In genomic region chr6:52640916-52641315, GRCh38 we compare ENCODE assay signal across 15 cellular contexts. TPM values are rescaled to one million over a fixed set of nuclear protein-coding genes. Genes with fewer than 3 reads are reported as not detected.
DNase-seq lines count a peak whose midpoint lies in the region; ATAC-seq and TF ChIP-seq lines count a peak whose summit lies in the region.
"Had no signal": no experiment of that assay in that cellular context is flagged by ENCODE, and none has a peak within 500 bp of the region (broad histone marks: within the 10 kb centered on the region; RNA-seq: fewer than 3 reads in every experiment).

No MANE protein-coding gene starts in this region.

- H3K79me2 ChIP-seq in Loucy (ENCODE audit: insufficient read depth, low read length) = no peaks in the 10 kb centered on the region

- H3K9me2 ChIP-seq in Loucy (replicated peaks; ENCODE audit: low read depth, low read length) = no peaks in the 10 kb centered on the region

- H4K20me1 ChIP-seq in Loucy (ENCODE audit: insufficient read depth, low read length, poor library complexity, severe bottlenecking) = no peaks in the 10 kb centered on the region

- peaks cover 38% of the 10 kb centered on the region for H3K4me1 Mint-ChIP-seq in nephron

- no peak overlapping the region for H3K9ac ChIP-seq in Loucy (ENCODE audit: low read depth, low read length, poor library complexity, severe bottlenecking)
- H3K9ac ChIP-seq: GM23248 had no signal

- H3K27ac ChIP-seq in SJCRH30 = peak overlapping the region; percentile 42
- H3K27ac ChIP-seq: A549, GM23248, SK-N-MC had no signal

- H2AFZ ChIP-seq in Loucy (ENCODE audit: low read length) = no peak overlapping the region

- H3K4me1 ChIP-seq in Loucy (ENCODE audit: insufficient read depth, low read length, poor library complexity, severe bottlenecking) (peaks cover 33% of the 10 kb centered on the region), SJCRH30 (peaks cover 24% of the 10 kb centered on the region)
- H3K4me1 ChIP-seq: A549 had no signal

- peak overlapping the region; percentile 36 to 93 (median 73) for H3K27ac Mint-ChIP-seq in nephron

- TF ChIP-seq CTCF in Loucy (conservative IDR thresholded peaks at IDR 0.05; ENCODE audit: low read length) (no peak), nephron (IDR thresholded peaks at IDR 0.05; ENCODE audit: unreplicated experiment in 3 of 3) (no peak)

- peaks cover 6% of the 10 kb centered on the region for H3K27me3 Mint-ChIP-seq in nephron (ENCODE audit: low read depth)

- no peaks in the 10 kb centered on the region for H3K9me3 Mint-ChIP-seq in nephron

- peak overlapping the region; percentile 66 for H3K4me2 ChIP-seq in Loucy (ENCODE audit: low read depth, low read length, poor library complexity, severe bottlenecking)
- H3K4me2 ChIP-seq: A549 had no signal

- H3F3A ChIP-seq in Loucy (ENCODE audit: low read depth) = no peaks in the 10 kb centered on the region

- H3K36me3 ChIP-seq in Loucy (ENCODE audit: insufficient read depth, low read length) (no peaks in the 10 kb centered on the region), SJCRH30 (no peaks in the 10 kb centered on the region)

- H3K4me3 Mint-ChIP-seq in nephron = no peak overlapping the region

- H3K27me3 ChIP-seq in Loucy (ENCODE audit: insufficient read depth, low read length, poor library complexity, severe bottlenecking) (no peaks in the 10 kb centered on the region), SJCRH30 (no peaks in the 10 kb centered on the region)

- peak; percentile 33 for DNase-seq in NCI-H510A treated with DMSO at 0.1 percent for 48 hours (lab: John Stamatoyannopoulos, UW)
- DNase-seq in NCI-H510A (lab: John Stamatoyannopoulos, UW) = no peak
- peak in 1 of 2 experiments; percentile 68 for DNase-seq in SJCRH30
- DNase-seq in NCI-H526 treated with DMSO at 0.1 percent for 48 hours (lab: John Stamatoyannopoulos, UW) = no peak
- DNase-seq: DMS79 treated with DMSO at 0.1 percent for 48 hours, GM23248, KG1, NCI-H1048 had no signal

- H3K9me3 ChIP-seq in Loucy (ENCODE audit: insufficient read depth, low read depth, low read length) (no peaks in the 10 kb centered on the region; the same call in 1 of the 2 replicates), SJCRH30 (replicated peaks) (no peaks in the 10 kb centered on the region; the same call in 1 of the 2 replicates)
- H3K9me3 ChIP-seq: A549 had no signal

- no peaks in the 10 kb centered on the region for H3K36me3 Mint-ChIP-seq in nephron (ENCODE audit: low read depth)

- ATAC-seq in HG02973 (IDR thresholded peaks at IDR 0.05; ENCODE audit: unreplicated experiment) = no peak
- ATAC-seq: A549, Panc1, Right ventricle myocardium inferior had no signal

- H3K4me3 ChIP-seq in Loucy (ENCODE audit: low read length, poor library complexity, severe bottlenecking) (no peak overlapping the region), SJCRH30 (peak overlapping the region; percentile 39; the same call in 1 of the 2 replicates)
- H3K4me3 ChIP-seq: A549, GM23248 had no signal

RNA-seq across cellular contexts. Expression of gene TMEM14A, which starts 30.0 kb away (rescaled TPM):
- total RNA-seq in SJCRH30 (2014; rRNA removed; shearing (Covaris generic)) = 18.5 and 21.7 TPM in 2 replicates
